In genomic region chr5:108728566-108729305, GRCh38 we compare ENCODE assay signal across 8 cellular contexts. TPM values are rescaled to one million over a fixed set of nuclear protein-coding genes. Genes with fewer than 3 reads are reported as not detected.
A peak's percentile ranks its signal among the peaks of the same experiment; 100 is the strongest.
DNase-seq lines count a peak whose midpoint lies in the region; ATAC-seq, FAIRE-seq and TF ChIP-seq lines count a peak whose summit lies in the region.

No MANE protein-coding gene starts in this region.

- H3K9me3 ChIP-seq in A549 (no peaks in the 10 kb centered on the region), endothelial cell of umbilical vein (replicated peaks; ENCODE audit: control insufficient read depth, insufficient read depth, low read length) (no peaks in the 10 kb centered on the region), pancreas (no peaks in the 10 kb centered on the region)

- no peaks in the 10 kb centered on the region for H4K20me1 ChIP-seq in endothelial cell of umbilical vein (replicated peaks; ENCODE audit: control insufficient read depth, extremely low read depth, insufficient read depth, low read length)

- H2AFZ ChIP-seq in endothelial cell of umbilical vein (ENCODE audit: low read depth, low read length) = peak overlapping the region; percentile 97

- FAIRE-seq in A549 (lab: Jason Lieb, UNC) (no peak), endothelial cell of umbilical vein (lab: Jason Lieb, UNC) (peak; percentile 21), pancreas (lab: Jason Lieb, UNC) (no peak)

- TF ChIP-seq CTCF in A549 (IDR thresholded peaks at IDR 0.05) (no peak), endothelial cell of umbilical vein (IDR thresholded peaks at IDR 0.05; ENCODE audit: extremely low read depth in 1 of 2, insufficient read depth in 1 of 2, low read depth in 1 of 2, low read length in 2 of 2) (no peak), pancreas (IDR thresholded peaks at IDR 0.05) (no peak)

- H3K4me1 ChIP-seq in A549 = peaks cover 12% of the 10 kb centered on the region; the same call in 2 of the 3 replicates
- peaks cover 23% of the 10 kb centered on the region for H3K4me1 ChIP-seq in endothelial cell of umbilical vein (ENCODE audit: control insufficient read depth, extremely low read depth, insufficient read depth, low read length)
- H3K4me1 ChIP-seq in pancreas = no peaks in the 10 kb centered on the region

- no peak for TF ChIP-seq RAD21 in A549 (conservative IDR thresholded peaks at IDR 0.05 in 1 of 2, IDR thresholded peaks at IDR 0.05 in 1 of 2)

- H3K4me2 ChIP-seq in A549 (peak overlapping the region; percentile 87), endothelial cell of umbilical vein (ENCODE audit: insufficient read depth, low read length) (peak overlapping the region; percentile 85)

- peak overlapping the region; percentile 93 to 96 for H3K27ac ChIP-seq in A549
- peak overlapping the region; percentile 68 for H3K27ac ChIP-seq in endothelial cell of umbilical vein (ENCODE audit: insufficient read depth, low read depth, low read length)
- peak overlapping the region; percentile 87 to 97 (median 96) for H3K27ac ChIP-seq in pancreas

- intact Hi-C loops in endothelial cell of umbilical vein (cut with micrococcal nuclease) = loop anchor here (1.0 to 2.0 kb wide), 4 partner anchors 20 to 682 kb away; no protein-coding TSS in a partner anchor
- intact Hi-C loops in pancreas (cut with DNase I) = no loop called here
- intact Hi-C loops in posterior vena cava (cut with DNase I) = loop anchor here in 1 of 2 donors (5.0 kb wide), 1 partner anchor 41 kb away; no protein-coding TSS in a partner anchor

- ATAC-seq in A549 = peak; percentile 62 to 67
- peak; percentile 58 for ATAC-seq in GM19395 (IDR thresholded peaks at IDR 0.05; ENCODE audit: unreplicated experiment)
- peak; percentile 36 for ATAC-seq in HG03457 (IDR thresholded peaks at IDR 0.05; ENCODE audit: unreplicated experiment)
- ATAC-seq in pancreas = peak in 3 of 4 donors; percentile 8 to 19 (median 11)

- peak overlapping the region; percentile 82 for H3K9ac ChIP-seq in endothelial cell of umbilical vein (replicated peaks; ENCODE audit: extremely low read depth, insufficient read depth, low read length)

- CTCF ChIA-PET in A549 (lab: Yijun Ruan, JAX) = interaction anchor here (0.6 to 1.5 kb wide), 3 partner anchors 33 to 196 kb away, joined by 3 read pairs; no protein-coding TSS in a partner anchor
- CTCF ChIA-PET in endothelial cell of umbilical vein (lab: Charles Lee) = interaction anchor here (0.9 to 2.5 kb wide), 10 partner anchors 11 to 738 kb away, joined by 3 to 13 read pairs (median 6); no protein-coding TSS in a partner anchor

- POLR2A ChIA-PET in A549 (lab: Yijun Ruan, JAX) (interaction anchor here (0.6 to 2.0 kb wide), 10 partner anchors 11 to 681 kb away, joined by 3 to 47 read pairs (median 5); partner anchors contain the start of genes FER and PJA2), endothelial cell of umbilical vein (lab: Charles Lee) (interaction anchor here (1.5 to 2.0 kb wide), 2 partner anchors 20 to 377 kb away, joined by 3 to 17 read pairs; partner anchors contain the start of gene FER)

- no peak for TF ChIP-seq EP300 in A549 (IDR thresholded peaks at IDR 0.05)

- TF ChIP-seq POLR2A in A549 (IDR thresholded peaks at IDR 0.05; ENCODE audit: low read length) (no peak), endothelial cell of umbilical vein (IDR thresholded peaks at IDR 0.05; ENCODE audit: low read depth, low read length) (no peak)

- H3K9me1 ChIP-seq in endothelial cell of umbilical vein (replicated peaks; ENCODE audit: control insufficient read depth, extremely low read depth, insufficient read depth, low read length) = no peaks in the 10 kb centered on the region

- WGBS in A549 (ENCODE audit: missing lambda C conversion rate) = 49% methylated on average over 15 of the region's 15 CpGs
- WGBS in pancreas, 2 donors = 44 to 50% methylated on average over 15 of the region's 15 CpGs

- dilution Hi-C loops in endothelial cell of umbilical vein (cut with MboI; ENCODE audit: extremely low pct_ligation_motif_present, low sequenced_read_pairs) = no loop called here

- no peaks in the 10 kb centered on the region for H3K79me2 ChIP-seq in endothelial cell of umbilical vein (ENCODE audit: control insufficient read depth, insufficient read depth, low read length)

- H3K36me3 ChIP-seq in endothelial cell of umbilical vein (ENCODE audit: control insufficient read depth in 2 of 2, extremely low read depth in 1 of 2, insufficient read depth in 2 of 2, low read length in 2 of 2) = no peaks in the 10 kb centered on the region
- no peaks in the 10 kb centered on the region for H3K36me3 ChIP-seq in pancreas

- DNase-seq in A549 (ENCODE audit: low read depth in 1 of 2, low spot score in 1 of 2) = no peak
- DNase-seq in activated CD4-positive, alpha-beta T cell treated with anti-CD3 and anti-CD28 coated beads, Interleukin-2, amount 50 U/mL, for 1 hour = peak; percentile 49
- peak; percentile 12 for DNase-seq in endothelial cell of umbilical vein (ENCODE audit: low read depth, low spot score)
- DNase-seq in pancreas = peak in 1 of 6 donors; percentile 8
- DNase-seq in posterior vena cava (ENCODE audit: low spot score) = no peak
- no peak for DNase-seq in 8988T

- BruUV-seq in endothelial cell of umbilical vein (replicated peaks; lab: Mats Ljungman, UMichigan) = TSS peak; percentile 80

- H3K27me3 ChIP-seq in endothelial cell of umbilical vein (ENCODE audit: control insufficient read depth in 2 of 2, insufficient read depth in 2 of 2, low read length in 2 of 2) (no peaks in the 10 kb centered on the region), pancreas (no peaks in the 10 kb centered on the region)

- H3K4me3 ChIP-seq in A549 (peak overlapping the region; percentile 77), endothelial cell of umbilical vein (replicated peaks in 1 of 3; ENCODE audit: insufficient read depth in 1 of 3, low read depth in 1 of 3, low read length in 3 of 3) (peak overlapping the region; percentile 54 to 84 (median 71)), pancreas (peak overlapping the region; percentile 57 to 79 (median 73))

TF ChIP-seq in A549, 52 proteins besides CTCF, POLR2A, EP300 and RAD21 (continues in another document):
- TF ChIP-seq RARB (CRISPR knock-in tag; IDR thresholded peaks at IDR 0.05) = no peak
- no peak for TF ChIP-seq E2F6 (IDR thresholded peaks at IDR 0.05; ENCODE audit: borderline replicate concordance, low read depth)
- TF ChIP-seq, protein P1, sequence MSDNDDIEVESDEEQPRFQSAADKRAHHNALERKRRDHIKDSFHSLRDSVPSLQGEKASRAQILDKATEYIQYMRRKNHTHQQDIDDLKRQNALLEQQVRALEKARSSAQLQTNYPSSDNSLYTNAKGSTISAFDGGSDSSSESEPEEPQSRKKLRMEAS (IDR thresholded peaks at IDR 0.05) = no peak

TF ChIP-seq in endothelial cell of umbilical vein, 7 proteins besides CTCF, POLR2A, EP300 and RAD21:
- TF ChIP-seq GATA2 (IDR thresholded peaks at IDR 0.05; ENCODE audit: insufficient read depth, insufficient read length, low read depth, low read length) (no peak), JUN (IDR thresholded peaks at IDR 0.05; ENCODE audit: borderline replicate concordance, insufficient read depth, insufficient read length, low read depth) (no peak), MYC (IDR thresholded peaks at IDR 0.05; ENCODE audit: low read depth, low read length) (no peak), FOS (IDR thresholded peaks at IDR 0.05; ENCODE audit: borderline replicate concordance, insufficient read depth, low read length) (no peak), POLR2AphosphoS5 (IDR thresholded peaks at IDR 0.05; ENCODE audit: insufficient read depth, low read depth, low read length) (no peak), EZH2 (IDR thresholded peaks at IDR 0.05; ENCODE audit: borderline replicate concordance, low read depth, low read length, severe bottlenecking) (no peak)
- TF ChIP-seq, protein P1 (IDR thresholded peaks at IDR 0.05; ENCODE audit: insufficient read depth, insufficient read length) = no peak

RNA-seq across cellular contexts. Expression of gene FER, which starts 19.0 kb away (rescaled TPM):
- 11.6 and 12.3 TPM in 2 replicates for polyA plus RNA-seq in A549 (2011; rRNA removed)
- polyA plus RNA-seq in A549 (2012; cell fraction: cytosol; rRNA removed) = 0.76 and 1.1 TPM in 2 replicates
- 0.74 and 0.86 TPM in 2 replicates for polyA plus RNA-seq in A549 (2012; cell fraction: nucleus; rRNA removed)
- 3.3 to 3.8 TPM (median 3.6 TPM) in 3 replicates for polyA plus RNA-seq in A549 (2017; fragmentation: RNase III; extraction: RNeasy Plus Mini Kit Qiagen cat#74134 plus additional on column Dnase treatment)
- polyA minus RNA-seq in A549 (2011; rRNA and poly(A)+ RNA removed) = 11.0 and 14.3 TPM in 2 replicates
- 22.8 and 27.5 TPM in 2 replicates for total RNA-seq in endothelial cell of umbilical vein
- polyA plus RNA-seq in endothelial cell of umbilical vein = 1.7 and 2.3 TPM in 2 replicates
- polyA plus RNA-seq in endothelial cell of umbilical vein (2011; cell fraction: cytosol; rRNA removed) = 2.6 and 2.7 TPM in 2 replicates
- polyA plus RNA-seq in endothelial cell of umbilical vein (2011; cell fraction: nucleus; rRNA removed) = 11.0 and 12.3 TPM in 2 replicates
- polyA plus RNA-seq in endothelial cell of umbilical vein (2012) = 5.8 and 13.9 TPM in 2 replicates
- polyA minus RNA-seq in endothelial cell of umbilical vein = 20.5 and 23.7 TPM in 2 replicates
- 20.1 TPM for polyA minus RNA-seq in endothelial cell of umbilical vein (2011; cell fraction: cytosol; rRNA and poly(A)+ RNA removed)
- polyA minus RNA-seq in endothelial cell of umbilical vein (2011; cell fraction: nucleus; rRNA and poly(A)+ RNA removed) = 67.1 and 88.0 TPM in 2 replicates
- 10 to 100 TPM in 1 of 6 donors, 1 to 10 TPM in 5; 5.1 to 15.3 (median 6.8) TPM for total RNA-seq in pancreas
- polyA plus RNA-seq in pancreas = 1 to 10 TPM; 1.4 to 1.6 TPM
- total RNA-seq in posterior vena cava = 10 to 100 TPM; 52.6 to 62.2 TPM

Comparison
In these comparisons a context has a peak if more than half of its experiments do, and no peak if none do; other contexts are left out.
1. ATAC-seq: peak in every context shown above with its lines; median percentile 64 in A549; 58 in GM19395; 36 in HG03457; 11 in pancreas.
2. DNase-seq: peak in activated CD4-positive, alpha-beta T cell treated with anti-CD3 and anti-CD28 coated beads, Interleukin-2, amount 50 U/mL, for 1 hour (single experiment) and endothelial cell of umbilical vein (single experiment); none in A549 (0 of 2), posterior vena cava (single experiment) and 8988T (single experiment).
3. Peak in every context shown above with its lines, with median percentiles within 50 percentile points of each other: H3K27ac ChIP-seq and H3K4me3 ChIP-seq.